Comparison of ENCODE assay signal across 31 cellular contexts in the genomic region with DNA sequence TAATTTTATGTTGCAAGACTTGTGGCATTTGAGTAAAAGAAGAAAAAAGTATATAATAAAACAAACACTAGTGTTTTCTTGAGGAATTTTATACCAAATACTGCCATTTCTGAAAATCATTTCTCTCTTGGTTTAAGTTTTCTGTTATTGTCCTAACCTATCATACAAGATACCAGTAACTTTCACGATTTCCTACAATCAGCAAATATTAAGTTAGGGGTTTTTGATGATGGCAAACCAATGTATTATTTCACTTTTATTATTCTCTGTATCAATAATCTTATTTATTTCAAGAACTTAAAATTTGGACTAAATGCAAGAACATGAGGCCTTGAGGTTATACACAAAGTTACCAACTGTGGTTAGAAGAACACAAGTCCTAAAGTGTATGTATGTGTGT.
"Had no signal": no experiment of that assay in that cellular context is flagged by ENCODE, and none has a peak within 500 bp of the region (broad histone marks: within the 10 kb centered on the region; RNA-seq: fewer than 3 reads in every experiment).

No MANE protein-coding gene starts in this region.

- DNase-seq: naive B cell; naive thymus-derived CD8-positive, alpha-beta T cell; nephron progenitor cell; occipital lobe; ovary; posterior cingulate gyrus; psoas muscle; right cardiac atrium; stimulated activated CD4-positive, alpha-beta T cell treated with anti-CD3 and anti-CD28 coated beads, Interleukin-15, amount 100 ng/mL, for 24 hours; stimulated activated CD4-positive, alpha-beta T cell treated with anti-CD3 and anti-CD28 coated beads, Interleukin-2, amount 100 ng/mL, for 24 hours; stimulated activated CD4-positive, alpha-beta T cell treated with anti-CD3 and anti-CD28 coated beads, Interleukin-2, amount 100 ng/mL, for 48 hours; stimulated activated CD4-positive, alpha-beta T cell treated with anti-CD3 and anti-CD28 coated beads, Interleukin-4, amount 100 ng/mL, for 4 hours; stimulated activated CD8-positive, alpha-beta memory T cell treated with anti-CD3 and anti-CD28 coated beads, Interleukin-4, amount 100 ng/mL, for 48 hours; stimulated activated naive CD4-positive, alpha-beta T cell; stimulated activated naive CD8-positive, alpha-beta T cell treated with anti-CD3 and anti-CD28 coated beads, Interleukin-15, amount 100 ng/mL, for 72 hours; stimulated activated naive CD8-positive, alpha-beta T cell treated with anti-CD3 and anti-CD28 coated beads, Interleukin-15, Interleukin-2, amounts not matched to agents 100 U/mL and 50 U/mL, for 24 hours; substantia nigra; testis; tibial artery; transverse colon; upper lobe of right lung; uterus had no signal

- H3K9ac ChIP-seq: parathyroid adenoma had no signal

- H3K4me1 Mint-ChIP-seq: stimulated activated naive CD8-positive, alpha-beta T cell treated with anti-CD3 and anti-CD28 coated beads, Interleukin-15, amount 100 ng/mL, for 72 hours had no signal

- H3K36me3 ChIP-seq: ovary, suprapubic skin, tibial artery, transverse colon, upper lobe of right lung, uterus had no signal

- H3K9me3 ChIP-seq: ovary, psoas muscle, testis, upper lobe of right lung had no signal

- ATAC-seq: naive thymus-derived CD8-positive, alpha-beta T cell; natural killer cell treated with Interleukin-12 subunit alpha and Interleukin-12 subunit beta and Interleukin-15 and Interleukin-18, amount 100 ng/mL, for 72 hours; psoas muscle; right cardiac atrium; sciatic nerve; stimulated activated memory B cell treated with anti-CD40 and anti-IgM and Interleukin-4, amounts not matched to agents 10 μg/mL and 1 μg/mL and 100 μg/mL, for 72 hours; stimulated activated naive CD8-positive, alpha-beta T cell treated with anti-CD3 and anti-CD28 coated beads, Interleukin-15, amount 100 ng/mL, for 72 hours; stimulated activated naive CD8-positive, alpha-beta T cell treated with anti-CD3 and anti-CD28 coated beads, Interleukin-15, Interleukin-2, amounts not matched to agents 100 U/mL and 50 U/mL, for 24 hours; upper lobe of right lung had no signal

- H3K4me3 ChIP-seq: ovary, psoas muscle, skin epidermis, suprapubic skin, testis, tibial artery, transverse colon, upper lobe of right lung, uterus had no signal

- H3K27ac Mint-ChIP-seq: naive thymus-derived CD8-positive, alpha-beta T cell; natural killer cell treated with Interleukin-12 subunit alpha and Interleukin-12 subunit beta and Interleukin-15 and Interleukin-18, amount 100 ng/mL, for 72 hours; nephron progenitor cell; progenitor cell of endocrine pancreas; stimulated activated memory B cell treated with anti-CD40 and anti-IgM and Interleukin-4, amounts not matched to agents 10 μg/mL and 1 μg/mL and 100 μg/mL, for 72 hours; stimulated activated naive CD8-positive, alpha-beta T cell treated with anti-CD3 and anti-CD28 coated beads, Interleukin-15, amount 100 ng/mL, for 72 hours; type B pancreatic cell had no signal

- H3K36me3 Mint-ChIP-seq: naive B cell; naive thymus-derived CD8-positive, alpha-beta T cell; natural killer cell treated with Interleukin-12 subunit alpha and Interleukin-12 subunit beta and Interleukin-15 and Interleukin-18, amount 100 ng/mL, for 72 hours; stimulated activated memory B cell treated with anti-CD40 and anti-IgM and Interleukin-4, amounts not matched to agents 10 μg/mL and 1 μg/mL and 100 μg/mL, for 72 hours; type B pancreatic cell had no signal

- H3K27me3 ChIP-seq: ovary, suprapubic skin, testis, tibial artery, transverse colon, upper lobe of right lung, uterus had no signal

- H3K4me1 ChIP-seq: parathyroid adenoma, psoas muscle, suprapubic skin, testis, tibial artery, transverse colon, upper lobe of right lung, uterus had no signal

- H2AFZ ChIP-seq: parathyroid adenoma had no signal

- H3K27me3 Mint-ChIP-seq: naive B cell; stimulated activated naive CD8-positive, alpha-beta T cell treated with anti-CD3 and anti-CD28 coated beads, Interleukin-15, amount 100 ng/mL, for 72 hours had no signal

- H3K9me3 Mint-ChIP-seq: natural killer cell treated with Interleukin-12 subunit alpha and Interleukin-12 subunit beta and Interleukin-15 and Interleukin-18, amount 100 ng/mL, for 72 hours had no signal

- H3K79me2 ChIP-seq: parathyroid adenoma had no signal

- H3K27ac ChIP-seq: ovary, parathyroid adenoma, psoas muscle, skin epidermis, suprapubic skin, testis, tibial artery, transverse colon, upper lobe of right lung, uterus had no signal

- H3K4me3 Mint-ChIP-seq: naive B cell; naive thymus-derived CD8-positive, alpha-beta T cell; natural killer cell treated with Interleukin-12 subunit alpha and Interleukin-12 subunit beta and Interleukin-15 and Interleukin-18, amount 100 ng/mL, for 72 hours; nephron progenitor cell; neural crest cell; stimulated activated memory B cell treated with anti-CD40 and anti-IgM and Interleukin-4, amounts not matched to agents 10 μg/mL and 1 μg/mL and 100 μg/mL, for 72 hours; stimulated activated naive CD8-positive, alpha-beta T cell treated with anti-CD3 and anti-CD28 coated beads, Interleukin-15, amount 100 ng/mL, for 72 hours; type B pancreatic cell had no signal
